In genomic region chr11:8914661-8915018, GRCh38 we compare ENCODE assay signal across 12 cellular contexts. TPM values are rescaled to one million over a fixed set of nuclear protein-coding genes. Genes with fewer than 3 reads are reported as not detected.
A peak's percentile ranks its signal among the peaks of the same experiment; 100 is the strongest.
DNase-seq lines count a peak whose midpoint lies in the region; ATAC-seq and TF ChIP-seq lines count a peak whose summit lies in the region.
"Had no signal": no experiment of that assay in that cellular context is flagged by ENCODE, and none has a peak within 500 bp of the region (broad histone marks: within the 10 kb centered on the region; RNA-seq: fewer than 3 reads in every experiment).

No MANE protein-coding gene starts in this region.

- no peaks in the 10 kb centered on the region for H3K4me1 ChIP-seq in thymus (ENCODE audit: control insufficient read depth, insufficient read depth, low read length)
- peaks cover 32% of the 10 kb centered on the region for H3K4me1 ChIP-seq in body of pancreas

- peaks cover 1% of the 10 kb centered on the region for H3K9me3 ChIP-seq in thymus (ENCODE audit: control insufficient read depth)
- no peaks in the 10 kb centered on the region for H3K9me3 ChIP-seq in body of pancreas

- no peak for ATAC-seq in activated CD8-positive, alpha-beta memory T cell treated with anti-CD3 and anti-CD28 coated beads, Interleukin-2, amount 10 ng/mL, durations not matched to agents 7 days and 5 days
- ATAC-seq in GM21825 (IDR thresholded peaks at IDR 0.05; ENCODE audit: unreplicated experiment) = no peak
- ATAC-seq in body of pancreas = no peak

- peaks cover 19% of the 10 kb centered on the region for H3K36me3 ChIP-seq in thymus (ENCODE audit: control insufficient read depth, insufficient read depth)
- H3K36me3 ChIP-seq in body of pancreas (replicated peaks in 1 of 2; ENCODE audit: insufficient read depth in 1 of 2, low read depth in 2 of 2) = peaks cover 0 to 5% of the 10 kb centered on the region in 2 donors

- H3K36me3 Mint-ChIP-seq in activated CD8-positive, alpha-beta memory T cell treated with anti-CD3 and anti-CD28 coated beads, Interleukin-2, amount 10 ng/mL, durations not matched to agents 7 days and 5 days = peaks cover 7% of the 10 kb centered on the region
- peaks cover 24% of the 10 kb centered on the region for H3K36me3 Mint-ChIP-seq in activated T-helper 1 cell treated with anti-CD3 and anti-CD28 coated beads, Interleukin-12 subunit alpha, Interleukin-12 subunit beta, Interleukin-2, Interleukin-4 antibody, amounts not matched to agents 30 ng/mL and 10 ng/mL and 1 ng/mL, durations not matched to agents 14 hours and 24 hours and 36 hours (ENCODE audit: low read depth)
- no peaks in the 10 kb centered on the region for H3K36me3 Mint-ChIP-seq in glutamatergic neuron (ENCODE audit: unreplicated experiment)

- CTCF ChIA-PET in activated CD8-positive, alpha-beta memory T cell treated with anti-CD3 and anti-CD28 coated beads, Interleukin-2, amount 10 ng/mL, durations not matched to agents 7 days and 5 days (lab: Charles Lee) = interaction anchor here (0.6 to 7.9 kb wide), 15 partner anchors 13 to 380 kb away, joined by 3 to 107 read pairs (median 4); partner anchors contain the start of genes C11orf16 and TMEM9B

- H3K27me3 Mint-ChIP-seq in activated CD8-positive, alpha-beta memory T cell treated with anti-CD3 and anti-CD28 coated beads, Interleukin-2, amount 10 ng/mL, durations not matched to agents 7 days and 5 days = no peaks in the 10 kb centered on the region
- peaks cover 6% of the 10 kb centered on the region for H3K27me3 Mint-ChIP-seq in activated T-helper 1 cell treated with anti-CD3 and anti-CD28 coated beads, Interleukin-12 subunit alpha, Interleukin-12 subunit beta, Interleukin-2, Interleukin-4 antibody, amounts not matched to agents 30 ng/mL and 10 ng/mL and 1 ng/mL, durations not matched to agents 14 hours and 24 hours and 36 hours (ENCODE audit: insufficient read depth)
- peaks cover 4% of the 10 kb centered on the region for H3K27me3 Mint-ChIP-seq in glutamatergic neuron (ENCODE audit: unreplicated experiment)
- H3K27me3 Mint-ChIP-seq: activated B cell treated with CpG ODN at 0.5 μM for 24 hours had no signal

- WGBS in thymus = 91% methylated on average over 4 of the region's 4 CpGs
- WGBS in body of pancreas, 2 donors = 62 to 75% methylated on average over 4 of the region's 4 CpGs

- DNase-seq in activated CD8-positive, alpha-beta memory T cell treated with anti-CD3 and anti-CD28 coated beads, Interleukin-2, amount 10 ng/mL, durations not matched to agents 7 days and 5 days = no peak
- no peak for DNase-seq in activated CD8-positive, alpha-beta memory T cell treated with anti-CD3 and anti-CD28 coated beads, Interleukin-2, amount 50 U/mL, for 48 hours
- DNase-seq in activated T-helper 1 cell treated with anti-CD3 and anti-CD28 coated beads, Interleukin-12 subunit alpha, Interleukin-12 subunit beta, Interleukin-2, Interleukin-4 antibody, amounts not matched to agents 30 ng/mL and 10 ng/mL and 1 ng/mL, durations not matched to agents 14 hours and 24 hours and 36 hours (ENCODE audit: low spot score) = no peak
- no peak for DNase-seq in glutamatergic neuron
- DNase-seq in NOMO-1 (lab: John Stamatoyannopoulos, UW; ENCODE audit: unreplicated experiment in 2 of 2) = no peak
- DNase-seq in body of pancreas = no peak
- DNase-seq: activated B cell treated with CpG ODN at 0.5 μM for 24 hours, kidney had no signal

- TF ChIP-seq CTCF in glutamatergic neuron (IDR thresholded peaks at IDR 0.05; ENCODE audit: partially characterized antibody, unreplicated experiment) = no peak
- TF ChIP-seq CTCF in body of pancreas (IDR thresholded peaks at IDR 0.05) = no peak

- no peak overlapping the region for H3K27ac ChIP-seq in thymus (ENCODE audit: low read depth)
- H3K27ac ChIP-seq in body of pancreas = no peak overlapping the region

- intact Hi-C loops in activated T-helper 1 cell treated with anti-CD3 and anti-CD28 coated beads, Interleukin-12 subunit alpha, Interleukin-12 subunit beta, Interleukin-2, Interleukin-4 antibody, amounts not matched to agents 30 ng/mL and 10 ng/mL and 1 ng/mL, durations not matched to agents 14 hours and 24 hours and 36 hours (cut with micrococcal nuclease) = loop anchor here (1.0 to 10.0 kb wide), 6 partner anchors 45 to 1390 kb away; partner anchors contain the start of gene ADM
- intact Hi-C loops in body of pancreas (cut with DNase I) = no loop called here

- H3K27ac Mint-ChIP-seq in activated CD8-positive, alpha-beta memory T cell treated with anti-CD3 and anti-CD28 coated beads, Interleukin-2, amount 10 ng/mL, durations not matched to agents 7 days and 5 days = peak overlapping the region; percentile 80
- peak overlapping the region; percentile 15 for H3K27ac Mint-ChIP-seq in activated T-helper 1 cell treated with anti-CD3 and anti-CD28 coated beads, Interleukin-12 subunit alpha, Interleukin-12 subunit beta, Interleukin-2, Interleukin-4 antibody, amounts not matched to agents 30 ng/mL and 10 ng/mL and 1 ng/mL, durations not matched to agents 14 hours and 24 hours and 36 hours
- H3K27ac Mint-ChIP-seq in glutamatergic neuron (ENCODE audit: unreplicated experiment) = no peak overlapping the region

- peaks cover 43% of the 10 kb centered on the region for H3K4me1 Mint-ChIP-seq in activated CD8-positive, alpha-beta memory T cell treated with anti-CD3 and anti-CD28 coated beads, Interleukin-2, amount 10 ng/mL, durations not matched to agents 7 days and 5 days
- peaks cover 34% of the 10 kb centered on the region for H3K4me1 Mint-ChIP-seq in activated T-helper 1 cell treated with anti-CD3 and anti-CD28 coated beads, Interleukin-12 subunit alpha, Interleukin-12 subunit beta, Interleukin-2, Interleukin-4 antibody, amounts not matched to agents 30 ng/mL and 10 ng/mL and 1 ng/mL, durations not matched to agents 14 hours and 24 hours and 36 hours (ENCODE audit: low read depth)
- peaks cover 15% of the 10 kb centered on the region for H3K4me1 Mint-ChIP-seq in glutamatergic neuron (ENCODE audit: low read depth, unreplicated experiment)

- H3K4me3 ChIP-seq in thymus (ENCODE audit: low read length) (peak overlapping the region; percentile 30), body of pancreas (no peak overlapping the region)

- TF ChIP-seq POLR2A in body of pancreas (IDR thresholded peaks at IDR 0.05) = no peak

- no peaks in the 10 kb centered on the region for H3K9me3 Mint-ChIP-seq in activated CD8-positive, alpha-beta memory T cell treated with anti-CD3 and anti-CD28 coated beads, Interleukin-2, amount 10 ng/mL, durations not matched to agents 7 days and 5 days (ENCODE audit: low read depth)
- H3K9me3 Mint-ChIP-seq in activated T-helper 1 cell treated with anti-CD3 and anti-CD28 coated beads, Interleukin-12 subunit alpha, Interleukin-12 subunit beta, Interleukin-2, Interleukin-4 antibody, amounts not matched to agents 30 ng/mL and 10 ng/mL and 1 ng/mL, durations not matched to agents 14 hours and 24 hours and 36 hours = no peaks in the 10 kb centered on the region
- peaks cover 6% of the 10 kb centered on the region for H3K9me3 Mint-ChIP-seq in glutamatergic neuron (ENCODE audit: unreplicated experiment)
- H3K9me3 Mint-ChIP-seq: activated B cell treated with CpG ODN at 0.5 μM for 24 hours had no signal

- H3K27me3 ChIP-seq in thymus (ENCODE audit: control insufficient read depth, insufficient read depth) (no peaks in the 10 kb centered on the region), body of pancreas (no peaks in the 10 kb centered on the region)

- peak overlapping the region; percentile 60 for H3K4me3 Mint-ChIP-seq in activated CD8-positive, alpha-beta memory T cell treated with anti-CD3 and anti-CD28 coated beads, Interleukin-2, amount 10 ng/mL, durations not matched to agents 7 days and 5 days
- H3K4me3 Mint-ChIP-seq in activated T-helper 1 cell treated with anti-CD3 and anti-CD28 coated beads, Interleukin-12 subunit alpha, Interleukin-12 subunit beta, Interleukin-2, Interleukin-4 antibody, amounts not matched to agents 30 ng/mL and 10 ng/mL and 1 ng/mL, durations not matched to agents 14 hours and 24 hours and 36 hours = peak overlapping the region; percentile 63
- H3K4me3 Mint-ChIP-seq in glutamatergic neuron (ENCODE audit: unreplicated experiment) = peak overlapping the region; percentile 4

RNA-seq across cellular contexts. Expression of gene AKIP1, which starts 3.7 kb away (rescaled TPM):
- total RNA-seq in activated CD8-positive, alpha-beta memory T cell treated with anti-CD3 and anti-CD28 coated beads, Interleukin-2, amount 10 ng/mL, durations not matched to agents 7 days and 5 days = 10 to 100 TPM; 29.8 to 34.9 TPM
- total RNA-seq in activated T-helper 1 cell treated with anti-CD3 and anti-CD28 coated beads, Interleukin-12 subunit alpha, Interleukin-12 subunit beta, Interleukin-2, Interleukin-4 antibody, amounts not matched to agents 30 ng/mL and 10 ng/mL and 1 ng/mL, durations not matched to agents 14 hours and 24 hours and 36 hours = 33.4 and 36.9 TPM in 2 replicates
- total RNA-seq in glutamatergic neuron (ENCODE audit: unreplicated experiment) (25.7 TPM), body of pancreas (10 to 100 TPM in 1 of 2 donors, 1 to 10 TPM in 1; 8.6 to 21.0 TPM)
- 22.6 TPM for polyA plus RNA-seq in thymus

RNA-seq across cellular contexts. Expression of gene C11orf16, which starts 18.1 kb away (rescaled TPM):
- total RNA-seq in activated CD8-positive, alpha-beta memory T cell treated with anti-CD3 and anti-CD28 coated beads, Interleukin-2, amount 10 ng/mL, durations not matched to agents 7 days and 5 days = not detected
- total RNA-seq in activated T-helper 1 cell treated with anti-CD3 and anti-CD28 coated beads, Interleukin-12 subunit alpha, Interleukin-12 subunit beta, Interleukin-2, Interleukin-4 antibody, amounts not matched to agents 30 ng/mL and 10 ng/mL and 1 ng/mL, durations not matched to agents 14 hours and 24 hours and 36 hours = not detected in 2 replicates
- total RNA-seq in glutamatergic neuron (ENCODE audit: unreplicated experiment) (not detected), body of pancreas (not detected)
- polyA plus RNA-seq in thymus = 3.8 TPM
- total RNA-seq: activated B cell treated with CpG ODN at 0.5 μM for 24 hours, pulmonary artery endothelial cell had no signal
- polyA plus RNA-seq: esophagus had no signal

RNA-seq across cellular contexts. Expression of gene ASCL3, which starts 28.2 kb away (rescaled TPM):
- not detected for total RNA-seq in activated CD8-positive, alpha-beta memory T cell treated with anti-CD3 and anti-CD28 coated beads, Interleukin-2, amount 10 ng/mL, durations not matched to agents 7 days and 5 days
- total RNA-seq in activated T-helper 1 cell treated with anti-CD3 and anti-CD28 coated beads, Interleukin-12 subunit alpha, Interleukin-12 subunit beta, Interleukin-2, Interleukin-4 antibody, amounts not matched to agents 30 ng/mL and 10 ng/mL and 1 ng/mL, durations not matched to agents 14 hours and 24 hours and 36 hours = not detected in 2 replicates
- total RNA-seq in glutamatergic neuron (ENCODE audit: unreplicated experiment) = not detected
- 2.9 TPM for polyA plus RNA-seq in thymus
- not detected for total RNA-seq in body of pancreas
- total RNA-seq: activated B cell treated with CpG ODN at 0.5 μM for 24 hours, kidney, pulmonary artery endothelial cell had no signal
- polyA plus RNA-seq: esophagus had no signal

RNA-seq across cellular contexts. Expression of gene TMEM9B, which starts 49.6 kb away (rescaled TPM):
- total RNA-seq in activated CD8-positive, alpha-beta memory T cell treated with anti-CD3 and anti-CD28 coated beads, Interleukin-2, amount 10 ng/mL, durations not matched to agents 7 days and 5 days = 10 to 100 TPM; 22.9 to 30.1 TPM
- 27.0 and 31.3 TPM in 2 replicates for total RNA-seq in activated T-helper 1 cell treated with anti-CD3 and anti-CD28 coated beads, Interleukin-12 subunit alpha, Interleukin-12 subunit beta, Interleukin-2, Interleukin-4 antibody, amounts not matched to agents 30 ng/mL and 10 ng/mL and 1 ng/mL, durations not matched to agents 14 hours and 24 hours and 36 hours
- 31.3 TPM for total RNA-seq in glutamatergic neuron (ENCODE audit: unreplicated experiment)
- polyA plus RNA-seq in thymus = 57.5 TPM
- 10 to 100 TPM; 19.4 to 62.5 TPM for total RNA-seq in body of pancreas

Comparison
In these comparisons a context has a peak if more than half of its experiments do, and no peak if none do; other contexts are left out.
1. H3K4me3 Mint-ChIP-seq: peak in every context shown above with its lines; median percentile 63 in activated T-helper 1 cell treated with anti-CD3 and anti-CD28 coated beads, Interleukin-12 subunit alpha, Interleukin-12 subunit beta, Interleukin-2, Interleukin-4 antibody, amounts not matched to agents 30 ng/mL and 10 ng/mL and 1 ng/mL, durations not matched to agents 14 hours and 24 hours and 36 hours; 60 in activated CD8-positive, alpha-beta memory T cell treated with anti-CD3 and anti-CD28 coated beads, Interleukin-2, amount 10 ng/mL, durations not matched to agents 7 days and 5 days; 4 in glutamatergic neuron.